In genomic region chr12:106868982-106869381, GRCh38 we compare ENCODE assay signal across 1 cellular context.
TF ChIP-seq lines count a peak whose summit lies in the region.

No MANE protein-coding gene starts in this region.

TF ChIP-seq in A549, 52 proteins besides CTCF, POLR2A, EP300 and RAD21:
- TF ChIP-seq USF2 (IDR thresholded peaks at IDR 0.05), result no peak
- peak; percentile 64 to 69; a peak in 3 of 4 replicates for TF ChIP-seq CEBPB (IDR thresholded peaks at IDR 0.05)
